1 cellular context compared by ENCODE assay signal in genomic region chr5:151026088-151026487, GRCh38.
TF ChIP-seq lines count a peak whose summit lies in the region.

No MANE protein-coding gene starts in this region.

TF ChIP-seq in HepG2, 621 proteins besides CTCF, POLR2A, EP300 and RAD21:
- no peak for TF ChIP-seq JDP2 (CRISPR knock-in tag; IDR thresholded peaks at IDR 0.05; ENCODE audit: borderline replicate concordance)
- peak; percentile 21 for TF ChIP-seq RBM22 (optimal IDR thresholded peaks at IDR 0.05; ENCODE audit: low read length)
- TF ChIP-seq PPARG (CRISPR knock-in tag; conservative IDR thresholded peaks at IDR 0.05), result no peak
- no peak for TF ChIP-seq ZNF274 (CRISPR knock-in tag; IDR thresholded peaks at IDR 0.05)
- TF ChIP-seq POLR2G (IDR thresholded peaks at IDR 0.05; ENCODE audit: low read depth, low read length), result 0 out of 2 replicates have a peak, but pooled peaks have one; percentile 9
- TF ChIP-seq ZNF687 (CRISPR knock-in tag; IDR thresholded peaks at IDR 0.05), result peak; percentile 13; the same call in 1 of the 2 replicates
- no peak for TF ChIP-seq ZFY (CRISPR knock-in tag; IDR thresholded peaks at IDR 0.05)
- no peak for TF ChIP-seq TFDP2 (CRISPR knock-in tag; IDR thresholded peaks at IDR 0.05)
TF ChIP-seq in HepG2: peak in this region for 3.
